Comparison of ENCODE assay signal across 8 cellular contexts in genomic region chr6:46734867-46735719, GRCh38. TPM values are rescaled to one million over a fixed set of nuclear protein-coding genes. Genes with fewer than 3 reads are reported as not detected.
A peak's percentile ranks its signal among the peaks of the same experiment; 100 is the strongest.
DNase-seq lines count a peak whose midpoint lies in the region; ATAC-seq, FAIRE-seq and TF ChIP-seq lines count a peak whose summit lies in the region.

TSS of gene PLA2G7 (minus strand) at chr6:46735375. CDS start at chr6:46722891, 12,484 bp downstream.

- no peaks in the 10 kb centered on the region for H3K36me3 Mint-ChIP-seq in activated T-helper 17 cell treated with anti-CD3 and anti-CD28 coated beads, Interleukin-2, amount 50 U/mL, for 72 hours (ENCODE audit: low read depth)
- peaks cover 3% of the 10 kb centered on the region for H3K36me3 Mint-ChIP-seq in activated CD8-positive, alpha-beta memory T cell treated with anti-CD3 and anti-CD28 coated beads, Interleukin-2, amount 10 ng/mL, durations not matched to agents 7 days and 5 days
- no peaks in the 10 kb centered on the region for H3K36me3 Mint-ChIP-seq in activated CD4-positive, alpha-beta T cell treated with anti-CD3 and anti-CD28 coated beads, Interleukin-2, amount 10 ng/mL, durations not matched to agents 7 days and 5 days (ENCODE audit: low read depth)

- TF ChIP-seq CTCF in left ventricle myocardium inferior (IDR thresholded peaks at IDR 0.05; ENCODE audit: borderline replicate concordance) (no peak), GM10248 (IDR thresholded peaks at IDR 0.05; ENCODE audit: control extremely low read depth, extremely low read depth, low read depth, missing control alignments) (no peak)

- POLR2A ChIA-PET in activated CD4-positive, alpha-beta T cell treated with anti-CD3 and anti-CD28 coated beads, Interleukin-2, amount 10 ng/mL, durations not matched to agents 7 days and 5 days (lab: Charles Lee): no interaction called here
- POLR2A ChIA-PET in GM10248 (lab: Yijun Ruan, JAX): no interaction called here

- peaks cover 54% of the 10 kb centered on the region for H3K27me3 ChIP-seq in left ventricle myocardium inferior (ENCODE audit: low read depth)

- H3K4me1 Mint-ChIP-seq in activated T-helper 17 cell treated with anti-CD3 and anti-CD28 coated beads, Interleukin-2, amount 50 U/mL, for 72 hours: no peaks in the 10 kb centered on the region
- H3K4me1 Mint-ChIP-seq in activated CD8-positive, alpha-beta memory T cell treated with anti-CD3 and anti-CD28 coated beads, Interleukin-2, amount 10 ng/mL, durations not matched to agents 7 days and 5 days: peaks cover 3% of the 10 kb centered on the region
- peaks cover 6% of the 10 kb centered on the region for H3K4me1 Mint-ChIP-seq in activated CD4-positive, alpha-beta T cell treated with anti-CD3 and anti-CD28 coated beads, Interleukin-2, amount 10 ng/mL, durations not matched to agents 7 days and 5 days

- H3K27ac ChIP-seq in left ventricle myocardium inferior (replicated peaks): no peak within 1 kb of the TSS

- intact Hi-C loops in left ventricle myocardium inferior (cut with micrococcal nuclease) (no loop called here), posterior cingulate gyrus (cut with DNase I) (no loop called here)

- no peak for FAIRE-seq in HTR-8/SVneo (lab: Jason Lieb, UNC)

- H3K27ac Mint-ChIP-seq in activated T-helper 17 cell treated with anti-CD3 and anti-CD28 coated beads, Interleukin-2, amount 50 U/mL, for 72 hours: no peak within 1 kb of the TSS
- H3K27ac Mint-ChIP-seq in activated CD8-positive, alpha-beta memory T cell treated with anti-CD3 and anti-CD28 coated beads, Interleukin-2, amount 10 ng/mL, durations not matched to agents 7 days and 5 days: no peak within 1 kb of the TSS
- H3K27ac Mint-ChIP-seq in activated CD4-positive, alpha-beta T cell treated with anti-CD3 and anti-CD28 coated beads, Interleukin-2, amount 10 ng/mL, durations not matched to agents 7 days and 5 days: no peak within 1 kb of the TSS

- H3K4me3 ChIP-seq in left ventricle myocardium inferior: peak within 1 kb of the TSS; percentile 75

- no peaks in the 10 kb centered on the region for H3K36me3 ChIP-seq in left ventricle myocardium inferior

- peak within 1 kb of the TSS; percentile 22 for H3K4me3 Mint-ChIP-seq in activated T-helper 17 cell treated with anti-CD3 and anti-CD28 coated beads, Interleukin-2, amount 50 U/mL, for 72 hours
- H3K4me3 Mint-ChIP-seq in activated CD8-positive, alpha-beta memory T cell treated with anti-CD3 and anti-CD28 coated beads, Interleukin-2, amount 10 ng/mL, durations not matched to agents 7 days and 5 days: no peak within 1 kb of the TSS
- H3K4me3 Mint-ChIP-seq in activated CD4-positive, alpha-beta T cell treated with anti-CD3 and anti-CD28 coated beads, Interleukin-2, amount 10 ng/mL, durations not matched to agents 7 days and 5 days: no peak within 1 kb of the TSS

- no peaks in the 10 kb centered on the region for H3K9me3 ChIP-seq in left ventricle myocardium inferior (replicated peaks)

- DNase-seq in HTR-8/SVneo (ENCODE audit: insufficient read length, low spot score): peak; percentile 27
- peak; percentile 17 for DNase-seq in left ventricle myocardium inferior
- DNase-seq in posterior cingulate gyrus: peak in 8 of 10 donors; percentile 20 to 90 (median 34)
- DNase-seq in activated CD8-positive, alpha-beta memory T cell treated with anti-CD3 and anti-CD28 coated beads, Interleukin-2, amount 10 ng/mL, durations not matched to agents 7 days and 5 days: no peak
- DNase-seq in activated CD4-positive, alpha-beta T cell treated with anti-CD3 and anti-CD28 coated beads, Interleukin-2, amount 10 ng/mL, durations not matched to agents 7 days and 5 days: no peak
- no peak for DNase-seq in GM10248 (ENCODE audit: extremely low spot score)

- H3K27me3 Mint-ChIP-seq in activated T-helper 17 cell treated with anti-CD3 and anti-CD28 coated beads, Interleukin-2, amount 50 U/mL, for 72 hours: peaks cover 70% of the 10 kb centered on the region
- peaks cover 68% of the 10 kb centered on the region for H3K27me3 Mint-ChIP-seq in activated CD8-positive, alpha-beta memory T cell treated with anti-CD3 and anti-CD28 coated beads, Interleukin-2, amount 10 ng/mL, durations not matched to agents 7 days and 5 days
- peaks cover 58% of the 10 kb centered on the region for H3K27me3 Mint-ChIP-seq in activated CD4-positive, alpha-beta T cell treated with anti-CD3 and anti-CD28 coated beads, Interleukin-2, amount 10 ng/mL, durations not matched to agents 7 days and 5 days

- CTCF ChIA-PET in activated CD8-positive, alpha-beta memory T cell treated with anti-CD3 and anti-CD28 coated beads, Interleukin-2, amount 10 ng/mL, durations not matched to agents 7 days and 5 days (lab: Charles Lee): no interaction called here
- CTCF ChIA-PET in activated CD4-positive, alpha-beta T cell treated with anti-CD3 and anti-CD28 coated beads, Interleukin-2, amount 10 ng/mL, durations not matched to agents 7 days and 5 days (lab: Charles Lee): no interaction called here
- CTCF ChIA-PET in GM10248 (lab: Yijun Ruan, JAX): no interaction called here

- H3K9me3 Mint-ChIP-seq in activated T-helper 17 cell treated with anti-CD3 and anti-CD28 coated beads, Interleukin-2, amount 50 U/mL, for 72 hours: no peaks in the 10 kb centered on the region
- no peaks in the 10 kb centered on the region for H3K9me3 Mint-ChIP-seq in activated CD8-positive, alpha-beta memory T cell treated with anti-CD3 and anti-CD28 coated beads, Interleukin-2, amount 10 ng/mL, durations not matched to agents 7 days and 5 days (ENCODE audit: low read depth)
- no peaks in the 10 kb centered on the region for H3K9me3 Mint-ChIP-seq in activated CD4-positive, alpha-beta T cell treated with anti-CD3 and anti-CD28 coated beads, Interleukin-2, amount 10 ng/mL, durations not matched to agents 7 days and 5 days

- peaks cover 14% of the 10 kb centered on the region for H3K4me1 ChIP-seq in left ventricle myocardium inferior

- ATAC-seq in activated T-helper 17 cell treated with anti-CD3 and anti-CD28 coated beads, Interleukin-2, amount 50 U/mL, for 72 hours (replicated peaks): no peak
- ATAC-seq in activated CD8-positive, alpha-beta memory T cell treated with anti-CD3 and anti-CD28 coated beads, Interleukin-2, amount 10 ng/mL, durations not matched to agents 7 days and 5 days: no peak
- ATAC-seq in GM21447 (IDR thresholded peaks at IDR 0.05; ENCODE audit: unreplicated experiment): no peak

RNA-seq across cellular contexts. Expression of gene PLA2G7, which starts in this region (rescaled TPM):
- total RNA-seq in activated T-helper 17 cell treated with anti-CD3 and anti-CD28 coated beads, Interleukin-2, amount 50 U/mL, for 72 hours: not detected
- 0.16 TPM for total RNA-seq in left ventricle myocardium inferior
- not detected for total RNA-seq in activated CD8-positive, alpha-beta memory T cell treated with anti-CD3 and anti-CD28 coated beads, Interleukin-2, amount 10 ng/mL, durations not matched to agents 7 days and 5 days
- total RNA-seq in activated CD4-positive, alpha-beta T cell treated with anti-CD3 and anti-CD28 coated beads, Interleukin-2, amount 10 ng/mL, durations not matched to agents 7 days and 5 days: not detected

Comparison
In these comparisons a context has a peak if more than half of its experiments do, and no peak if none do; other contexts are left out.
1. Peak in DNase-seq and H3K4me3 ChIP-seq in left ventricle myocardium inferior; RNA of the gene not detected or under 1 TPM.
2. DNase-seq: peak in HTR-8/SVneo (single experiment) and posterior cingulate gyrus (8 of 10); none in activated CD8-positive, alpha-beta memory T cell treated with anti-CD3 and anti-CD28 coated beads, Interleukin-2, amount 10 ng/mL, durations not matched to agents 7 days and 5 days (single experiment), activated CD4-positive, alpha-beta T cell treated with anti-CD3 and anti-CD28 coated beads, Interleukin-2, amount 10 ng/mL, durations not matched to agents 7 days and 5 days (single experiment) and GM10248 (single experiment).